Comparison of ENCODE assay signal across 14 cellular contexts in genomic region chr1:32331549-32331948, GRCh38. TPM values are rescaled to one million over a fixed set of nuclear protein-coding genes. Genes with fewer than 3 reads are reported as not detected.
DNase-seq lines count a peak whose midpoint lies in the region; ATAC-seq and TF ChIP-seq lines count a peak whose summit lies in the region.
"Had no signal": no experiment of that assay in that cellular context is flagged by ENCODE, and none has a peak within 500 bp of the region (broad histone marks: within the 10 kb centered on the region; RNA-seq: fewer than 3 reads in every experiment).

No MANE protein-coding gene starts in this region.

- H3K27ac ChIP-seq in VCaP, result peak overlapping the region; percentile 92
- peak overlapping the region; percentile 36 for H3K27ac ChIP-seq in temporal lobe (ENCODE audit: low read depth, low read length)
- H3K27ac ChIP-seq: tibial artery had no signal

- no peak for ATAC-seq in activated CD8-positive, alpha-beta T cell treated with anti-CD3 and anti-CD28 coated beads for 36 hours
- no peak for ATAC-seq in activated CD8-positive, alpha-beta T cell treated with anti-CD3 and anti-CD28 coated beads, Interleukin-2, amount 10 ng/mL, durations not matched to agents 7 days and 5 days
- no peak for ATAC-seq in GM18520 (IDR thresholded peaks at IDR 0.05; ENCODE audit: unreplicated experiment)
- ATAC-seq: activated CD4-positive, CD25-positive, alpha-beta regulatory T cell treated with anti-CD3 and anti-CD28 coated beads, Interleukin-2, amount 50 U/mL, for 24 hours had no signal

- CTCF ChIA-PET in activated CD8-positive, alpha-beta T cell treated with anti-CD3 and anti-CD28 coated beads for 36 hours (lab: Charles Lee), result interaction anchor here (1.0 to 1.6 kb wide), 5 partner anchors 8 to 83 kb away, joined by 3 to 4 read pairs (median 3); no protein-coding TSS in a partner anchor
- CTCF ChIA-PET in activated CD8-positive, alpha-beta T cell treated with anti-CD3 and anti-CD28 coated beads, Interleukin-2, amount 10 ng/mL, durations not matched to agents 7 days and 5 days (lab: Charles Lee), result interaction anchor here (1.0 kb wide), 1 partner anchor 28 kb away, joined by 4 read pairs; no protein-coding TSS in a partner anchor

- peak overlapping the region; percentile 10 for H3K27ac Mint-ChIP-seq in activated CD8-positive, alpha-beta T cell treated with anti-CD3 and anti-CD28 coated beads for 36 hours
- no peak overlapping the region for H3K27ac Mint-ChIP-seq in activated CD8-positive, alpha-beta T cell treated with anti-CD3 and anti-CD28 coated beads, Interleukin-2, amount 10 ng/mL, durations not matched to agents 7 days and 5 days
- H3K27ac Mint-ChIP-seq in mesothelial cell of epicardium, result peak overlapping the region; percentile 90

- TF ChIP-seq CTCF in activated CD8-positive, alpha-beta T cell treated with anti-CD3 and anti-CD28 coated beads for 36 hours (IDR thresholded peaks at IDR 0.05), result no peak
- TF ChIP-seq CTCF in VCaP (conservative IDR thresholded peaks at IDR 0.05) (no peak), mesothelial cell of epicardium (IDR thresholded peaks at IDR 0.05; ENCODE audit: unreplicated experiment) (no peak)

- no peaks in the 10 kb centered on the region for H3K9me3 Mint-ChIP-seq in activated CD8-positive, alpha-beta T cell treated with anti-CD3 and anti-CD28 coated beads for 36 hours
- H3K9me3 Mint-ChIP-seq in activated CD8-positive, alpha-beta T cell treated with anti-CD3 and anti-CD28 coated beads, Interleukin-2, amount 10 ng/mL, durations not matched to agents 7 days and 5 days (ENCODE audit: insufficient read depth), result no peaks in the 10 kb centered on the region
- H3K9me3 Mint-ChIP-seq in mesothelial cell of epicardium, result no peaks in the 10 kb centered on the region
- H3K9me3 Mint-ChIP-seq: endodermal cell had no signal

- intact Hi-C loops in activated CD8-positive, alpha-beta T cell treated with anti-CD3 and anti-CD28 coated beads for 36 hours (cut with micrococcal nuclease), result loop anchor here (5.0 kb wide), 1 partner anchor 41 kb away; no protein-coding TSS in a partner anchor
- intact Hi-C loops in cardiac septum (cut with DNase I), result no loop called here

- peaks cover 41% of the 10 kb centered on the region for H3K36me3 Mint-ChIP-seq in activated CD8-positive, alpha-beta T cell treated with anti-CD3 and anti-CD28 coated beads for 36 hours (ENCODE audit: low read depth)
- peaks cover 68% of the 10 kb centered on the region for H3K36me3 Mint-ChIP-seq in activated CD8-positive, alpha-beta T cell treated with anti-CD3 and anti-CD28 coated beads, Interleukin-2, amount 10 ng/mL, durations not matched to agents 7 days and 5 days (ENCODE audit: low read depth)
- H3K36me3 Mint-ChIP-seq in mesothelial cell of epicardium, result peaks cover 25% of the 10 kb centered on the region

- H3K4me1 Mint-ChIP-seq in activated CD8-positive, alpha-beta T cell treated with anti-CD3 and anti-CD28 coated beads for 36 hours (ENCODE audit: low read depth), result peaks cover 24% of the 10 kb centered on the region
- peaks cover 17% of the 10 kb centered on the region for H3K4me1 Mint-ChIP-seq in activated CD8-positive, alpha-beta T cell treated with anti-CD3 and anti-CD28 coated beads, Interleukin-2, amount 10 ng/mL, durations not matched to agents 7 days and 5 days (ENCODE audit: low read depth)
- H3K4me1 Mint-ChIP-seq in mesothelial cell of epicardium, result peaks cover 37% of the 10 kb centered on the region

- H3K4me3 Mint-ChIP-seq in activated CD8-positive, alpha-beta T cell treated with anti-CD3 and anti-CD28 coated beads for 36 hours, result no peak overlapping the region
- no peak overlapping the region for H3K4me3 Mint-ChIP-seq in activated CD8-positive, alpha-beta T cell treated with anti-CD3 and anti-CD28 coated beads, Interleukin-2, amount 10 ng/mL, durations not matched to agents 7 days and 5 days
- H3K4me3 Mint-ChIP-seq in mesothelial cell of epicardium, result no peak overlapping the region
- H3K4me3 Mint-ChIP-seq: endodermal cell had no signal

- DNase-seq in activated CD8-positive, alpha-beta T cell treated with anti-CD3 and anti-CD28 coated beads for 36 hours, result no peak
- no peak for DNase-seq in activated CD8-positive, alpha-beta T cell treated with anti-CD3 and anti-CD28 coated beads, Interleukin-2, amount 10 ng/mL, durations not matched to agents 7 days and 5 days
- DNase-seq in mesothelial cell of epicardium (ENCODE audit: low spot score in 2 of 2, unreplicated experiment in 2 of 2) (no peak), cardiac septum (ENCODE audit: low spot score) (no peak)
- DNase-seq in activated CD8-positive, alpha-beta memory T cell treated with anti-CD3 and anti-CD28 coated beads, Interleukin-2, amount 50 U/mL, for 4 hours, result no peak
- DNase-seq: activated T-cell treated with anti-CD3 and anti-CD28 coated beads for 4 hours, cerebellar nuclear complex, NCI-H774, tibial artery had no signal

- POLR2A ChIA-PET in activated CD8-positive, alpha-beta T cell treated with anti-CD3 and anti-CD28 coated beads for 36 hours (lab: Charles Lee), result interaction anchor here (1.4 to 2.7 kb wide), 5 partner anchors 19 to 82 kb away, joined by 3 to 10 read pairs (median 7); partner anchors contain the start of genes HDAC1 and LCK
- POLR2A ChIA-PET in activated CD8-positive, alpha-beta T cell treated with anti-CD3 and anti-CD28 coated beads, Interleukin-2, amount 10 ng/mL, durations not matched to agents 7 days and 5 days (lab: Charles Lee), result interaction anchor here (2.2 kb wide), 1 partner anchor 10 kb away, joined by 6 read pairs; no protein-coding TSS in a partner anchor

- no peaks in the 10 kb centered on the region for H3K27me3 Mint-ChIP-seq in activated CD8-positive, alpha-beta T cell treated with anti-CD3 and anti-CD28 coated beads for 36 hours
- H3K27me3 Mint-ChIP-seq in activated CD8-positive, alpha-beta T cell treated with anti-CD3 and anti-CD28 coated beads, Interleukin-2, amount 10 ng/mL, durations not matched to agents 7 days and 5 days (ENCODE audit: low read depth), result no peaks in the 10 kb centered on the region
- no peaks in the 10 kb centered on the region for H3K27me3 Mint-ChIP-seq in mesothelial cell of epicardium (ENCODE audit: low read depth)

RNA-seq across cellular contexts. Expression of gene MARCKSL1, which starts 4.5 kb away (rescaled TPM):
- total RNA-seq in activated CD8-positive, alpha-beta T cell treated with anti-CD3 and anti-CD28 coated beads for 36 hours, result 10 to 100 TPM; 31.2 to 33.5 TPM
- total RNA-seq in activated CD8-positive, alpha-beta T cell treated with anti-CD3 and anti-CD28 coated beads, Interleukin-2, amount 10 ng/mL, durations not matched to agents 7 days and 5 days, result 10 to 100 TPM; 23.1 to 26.1 TPM
- total RNA-seq in mesothelial cell of epicardium (487 to 496 TPM (median 495 TPM) in 3 replicates), temporal lobe (355 TPM), cardiac septum (12.0 TPM)

RNA-seq across cellular contexts. Expression of gene FAM229A, which starts 30.7 kb away (rescaled TPM):
- 1 to 10 TPM; 4.6 to 5.5 TPM for total RNA-seq in activated CD8-positive, alpha-beta T cell treated with anti-CD3 and anti-CD28 coated beads for 36 hours
- total RNA-seq in activated CD8-positive, alpha-beta T cell treated with anti-CD3 and anti-CD28 coated beads, Interleukin-2, amount 10 ng/mL, durations not matched to agents 7 days and 5 days, result 1 to 10 TPM; 2.6 to 3.2 TPM
- 12.5 to 12.9 TPM (median 12.5 TPM) in 3 replicates for total RNA-seq in mesothelial cell of epicardium
- total RNA-seq in temporal lobe, result 2.2 TPM
- 3.2 TPM for total RNA-seq in cardiac septum

RNA-seq across cellular contexts. Expression of gene TSSK3, which starts 30.8 kb away (rescaled TPM):
- under 1 TPM; 0.85 to 0.90 TPM for total RNA-seq in activated CD8-positive, alpha-beta T cell treated with anti-CD3 and anti-CD28 coated beads for 36 hours
- under 1 TPM in 1 of 2 experiments, not detected in 1; 0.21 TPM for total RNA-seq in activated CD8-positive, alpha-beta T cell treated with anti-CD3 and anti-CD28 coated beads, Interleukin-2, amount 10 ng/mL, durations not matched to agents 7 days and 5 days
- 6.6 to 8.1 TPM (median 7.8 TPM) in 3 replicates for total RNA-seq in mesothelial cell of epicardium
- not detected for total RNA-seq in temporal lobe
- total RNA-seq in cardiac septum, result 2.6 TPM

RNA-seq across cellular contexts. Expression of gene HDAC1, which starts 39.7 kb away (rescaled TPM):
- 100 to 1,000 TPM; 126 to 127 TPM for total RNA-seq in activated CD8-positive, alpha-beta T cell treated with anti-CD3 and anti-CD28 coated beads for 36 hours
- 100 to 1,000 TPM; 219 to 227 TPM for total RNA-seq in activated CD8-positive, alpha-beta T cell treated with anti-CD3 and anti-CD28 coated beads, Interleukin-2, amount 10 ng/mL, durations not matched to agents 7 days and 5 days
- 122 to 131 TPM (median 127 TPM) in 3 replicates for total RNA-seq in mesothelial cell of epicardium
- total RNA-seq in temporal lobe, result 18.7 TPM
- 29.9 TPM for total RNA-seq in cardiac septum

Comparison
In these comparisons a context has a peak if more than half of its experiments do, and no peak if none do; other contexts are left out.
1. RNA of gene MARCKSL1, which starts 4.5 kb away (total RNA-seq): 487 to 496 TPM in mesothelial cell of epicardium and 355 TPM in temporal lobe (single experiment); 31.2 to 33.5 TPM in activated CD8-positive, alpha-beta T cell treated with anti-CD3 and anti-CD28 coated beads for 36 hours, 23.1 to 26.1 TPM in activated CD8-positive, alpha-beta T cell treated with anti-CD3 and anti-CD28 coated beads, Interleukin-2, amount 10 ng/mL, durations not matched to agents 7 days and 5 days and 12.0 TPM in cardiac septum (single experiment); every median in the first group is over 10 times any median in the second.